ENCODE assay signal across 18 cellular contexts in the genomic region with DNA sequence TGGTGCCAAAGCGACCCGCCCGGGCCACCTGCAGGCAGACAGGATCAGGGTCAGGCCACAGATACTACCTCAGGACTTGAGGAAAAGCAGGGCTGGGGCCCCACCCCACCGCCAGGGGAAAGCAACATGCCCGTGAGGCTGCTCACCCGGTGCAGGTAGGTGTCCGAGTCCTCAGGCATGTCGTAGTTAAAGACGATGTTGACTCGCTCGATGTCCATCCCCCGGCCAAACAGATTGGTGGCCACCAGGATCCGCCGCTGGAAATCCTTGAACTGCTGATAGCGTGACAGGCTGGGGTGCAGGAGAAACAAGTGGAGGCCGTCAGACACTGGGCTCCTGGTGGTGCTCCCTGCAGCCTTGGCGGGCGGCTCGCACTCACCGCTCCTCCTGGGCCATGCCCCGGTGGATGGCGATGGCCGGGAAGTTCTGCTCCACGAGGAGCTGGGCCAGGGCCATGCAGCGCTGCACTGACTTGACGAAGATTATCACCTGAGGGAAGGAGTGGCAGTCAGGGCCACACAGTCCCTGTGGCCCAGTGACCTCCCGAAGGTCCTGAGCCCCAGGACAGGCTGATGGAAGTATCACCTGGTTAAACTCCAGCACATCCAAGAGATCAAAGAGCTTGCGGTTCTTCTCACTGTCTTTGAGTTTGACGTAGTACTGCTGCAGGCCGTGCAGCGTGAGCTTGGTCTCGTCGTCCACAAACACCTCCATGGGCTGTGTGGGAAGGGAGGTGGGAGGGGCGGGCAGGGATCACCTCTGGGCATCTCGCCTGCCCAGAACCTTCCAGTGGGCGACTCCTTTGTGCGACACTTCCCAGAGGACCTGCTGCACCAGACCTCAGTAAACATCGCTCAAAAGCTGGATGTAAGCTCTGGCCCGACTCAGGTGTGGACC. TPM values are rescaled to one million over a fixed set of nuclear protein-coding genes. Genes with fewer than 3 reads are reported as not detected.
DNase-seq lines count a peak whose midpoint lies in the region; ATAC-seq, FAIRE-seq and TF ChIP-seq lines count a peak whose summit lies in the region.
"Had no signal": no experiment of that assay in that cellular context is flagged by ENCODE, and none has a peak within 500 bp of the region (broad histone marks: within the 10 kb centered on the region; RNA-seq: fewer than 3 reads in every experiment).

No MANE protein-coding gene starts in this region.

- intact Hi-C loops in activated naive CD4-positive, alpha-beta T cell treated with anti-CD3 and anti-CD28 coated beads for 36 hours (cut with micrococcal nuclease): no loop called here
- intact Hi-C loops in PC-3 (cut with micrococcal nuclease): no loop called here

- no peak overlapping the region for H3K9ac ChIP-seq in PC-3 (ENCODE audit: low read length)

- H3K9me3 Mint-ChIP-seq in activated naive CD4-positive, alpha-beta T cell treated with anti-CD3 and anti-CD28 coated beads for 36 hours: peaks cover 1% of the 10 kb centered on the region
- H3K9me3 Mint-ChIP-seq in activated naive CD8-positive, alpha-beta T cell treated with anti-CD3 and anti-CD28 coated beads, Interleukin-2, amount 50 U/mL, for 24 hours: no peaks in the 10 kb centered on the region
- H3K9me3 Mint-ChIP-seq in stimulated activated memory B cell treated with anti-CD40 and anti-IgM and Interleukin-4, amounts not matched to agents 10 μg/mL and 1 μg/mL and 100 μg/mL, for 72 hours: no peaks in the 10 kb centered on the region
- H3K9me3 Mint-ChIP-seq: activated T-helper 2 cell treated with anti-CD3 and anti-CD28 coated beads, Interferon-gamma antibody, Interleukin-2, Interleukin-4, amounts not matched to agents 10 μg/mL and 5 μg/mL and 100 μg/mL, durations not matched to agents 14 hours and 24 hours and 36 hours had no signal

- peaks cover 30% of the 10 kb centered on the region for H3K4me1 Mint-ChIP-seq in activated naive CD4-positive, alpha-beta T cell treated with anti-CD3 and anti-CD28 coated beads for 36 hours (ENCODE audit: low read depth)
- peaks cover 40% of the 10 kb centered on the region for H3K4me1 Mint-ChIP-seq in activated naive CD8-positive, alpha-beta T cell treated with anti-CD3 and anti-CD28 coated beads, Interleukin-2, amount 50 U/mL, for 24 hours
- peaks cover 72% of the 10 kb centered on the region for H3K4me1 Mint-ChIP-seq in stimulated activated memory B cell treated with anti-CD40 and anti-IgM and Interleukin-4, amounts not matched to agents 10 μg/mL and 1 μg/mL and 100 μg/mL, for 72 hours

- peaks cover 35% of the 10 kb centered on the region for H3K79me2 ChIP-seq in PC-3 (ENCODE audit: low read length)

- no peak overlapping the region for H3K27ac ChIP-seq in PC-3 (ENCODE audit: low read length)
- H3K27ac ChIP-seq: upper lobe of right lung, WERI-Rb-1 had no signal

- H3K4me1 ChIP-seq in PC-3 (ENCODE audit: insufficient read depth, low read length): no peaks in the 10 kb centered on the region

- H3K4me3 Mint-ChIP-seq in activated naive CD4-positive, alpha-beta T cell treated with anti-CD3 and anti-CD28 coated beads for 36 hours: peak overlapping the region; percentile 45
- peak overlapping the region; percentile 48 for H3K4me3 Mint-ChIP-seq in activated naive CD8-positive, alpha-beta T cell treated with anti-CD3 and anti-CD28 coated beads, Interleukin-2, amount 50 U/mL, for 24 hours
- H3K4me3 Mint-ChIP-seq in stimulated activated memory B cell treated with anti-CD40 and anti-IgM and Interleukin-4, amounts not matched to agents 10 μg/mL and 1 μg/mL and 100 μg/mL, for 72 hours: peak overlapping the region; percentile 12

- ATAC-seq in PC-3 (no peak), HG03354 (IDR thresholded peaks at IDR 0.05; ENCODE audit: poor library complexity, severe bottlenecking, unreplicated experiment) (no peak), HG03095 (IDR thresholded peaks at IDR 0.05; ENCODE audit: unreplicated experiment) (no peak)
- peak; percentile 0 for ATAC-seq in activated naive CD8-positive, alpha-beta T cell treated with anti-CD3 and anti-CD28 coated beads, Interleukin-2, amount 50 U/mL, for 24 hours
- ATAC-seq in stimulated activated memory B cell treated with anti-CD40 and anti-IgM and Interleukin-4, amounts not matched to agents 10 μg/mL and 1 μg/mL and 100 μg/mL, for 72 hours: no peak

- H3K27ac Mint-ChIP-seq in activated naive CD4-positive, alpha-beta T cell treated with anti-CD3 and anti-CD28 coated beads for 36 hours: peak overlapping the region; percentile 83
- H3K27ac Mint-ChIP-seq in activated naive CD8-positive, alpha-beta T cell treated with anti-CD3 and anti-CD28 coated beads, Interleukin-2, amount 50 U/mL, for 24 hours: peak overlapping the region; percentile 86
- peak overlapping the region; percentile 68 for H3K27ac Mint-ChIP-seq in stimulated activated memory B cell treated with anti-CD40 and anti-IgM and Interleukin-4, amounts not matched to agents 10 μg/mL and 1 μg/mL and 100 μg/mL, for 72 hours

- H3K36me3 Mint-ChIP-seq in activated naive CD4-positive, alpha-beta T cell treated with anti-CD3 and anti-CD28 coated beads for 36 hours (ENCODE audit: low read depth): peaks cover 76% of the 10 kb centered on the region
- H3K36me3 Mint-ChIP-seq in activated naive CD8-positive, alpha-beta T cell treated with anti-CD3 and anti-CD28 coated beads, Interleukin-2, amount 50 U/mL, for 24 hours (ENCODE audit: low read depth): peaks cover 72% of the 10 kb centered on the region
- H3K36me3 Mint-ChIP-seq in stimulated activated memory B cell treated with anti-CD40 and anti-IgM and Interleukin-4, amounts not matched to agents 10 μg/mL and 1 μg/mL and 100 μg/mL, for 72 hours: peaks cover 88% of the 10 kb centered on the region

- H4K20me1 ChIP-seq in PC-3 (ENCODE audit: low read length): peaks cover 38% of the 10 kb centered on the region

- no peak overlapping the region for H2AFZ ChIP-seq in PC-3 (ENCODE audit: low read length)

- no peaks in the 10 kb centered on the region for H3K9me3 ChIP-seq in PC-3 (ENCODE audit: low read length)
- H3K9me3 ChIP-seq: mucosa of descending colon, upper lobe of right lung had no signal

- BruUV-seq in PC-3 (replicated peaks; lab: Mats Ljungman, UMichigan): TSS peak; percentile 44

- H3K27me3 ChIP-seq in PC-3 (ENCODE audit: low read length): no peaks in the 10 kb centered on the region
- H3K27me3 ChIP-seq: upper lobe of right lung had no signal

- H3K9me2 ChIP-seq in PC-3 (replicated peaks; ENCODE audit: low read length): no peaks in the 10 kb centered on the region

- H3K36me3 ChIP-seq in PC-3 (ENCODE audit: low read depth, low read length): peaks cover 87% of the 10 kb centered on the region

- peaks cover 23% of the 10 kb centered on the region for H3F3A ChIP-seq in PC-3 (ENCODE audit: low read length, unreplicated experiment)

- CTCF ChIA-PET in activated naive CD4-positive, alpha-beta T cell treated with anti-CD3 and anti-CD28 coated beads for 36 hours (lab: Charles Lee): interaction anchor here (8.9 kb wide), 1 partner anchor 47 kb away, joined by 100 read pairs; no protein-coding TSS in a partner anchor
- CTCF ChIA-PET in PC-3 (lab: Charles Lee): interaction anchor here (0.6 kb wide), 1 partner anchor 30 kb away, joined by 8 read pairs; no protein-coding TSS in a partner anchor

- no peaks in the 10 kb centered on the region for H3K27me3 Mint-ChIP-seq in activated naive CD4-positive, alpha-beta T cell treated with anti-CD3 and anti-CD28 coated beads for 36 hours (ENCODE audit: low read depth)
- no peaks in the 10 kb centered on the region for H3K27me3 Mint-ChIP-seq in activated naive CD8-positive, alpha-beta T cell treated with anti-CD3 and anti-CD28 coated beads, Interleukin-2, amount 50 U/mL, for 24 hours
- no peaks in the 10 kb centered on the region for H3K27me3 Mint-ChIP-seq in stimulated activated memory B cell treated with anti-CD40 and anti-IgM and Interleukin-4, amounts not matched to agents 10 μg/mL and 1 μg/mL and 100 μg/mL, for 72 hours

- H3K4me3 ChIP-seq in PC-3 (ENCODE audit: low read length): no peak overlapping the region
- H3K4me3 ChIP-seq: mucosa of descending colon, upper lobe of right lung had no signal

- no peak for FAIRE-seq in urothelium cell line (lab: Jason Lieb, UNC)
- FAIRE-seq: keratinocyte had no signal

- DNase-seq in activated naive CD4-positive, alpha-beta T cell treated with anti-CD3 and anti-CD28 coated beads for 36 hours: no peak
- DNase-seq in activated naive CD4-positive, alpha-beta T cell treated with anti-CD3 and anti-CD28 coated beads, Interleukin-2, amount 50 U/mL, for 16 hours: no peak
- DNase-seq in PC-3 (no peak), urothelium cell line (ENCODE audit: low spot score) (no peak)
- DNase-seq in activated naive CD8-positive, alpha-beta T cell treated with anti-CD3 and anti-CD28 coated beads, Interleukin-2, amount 50 U/mL, for 24 hours: peak; percentile 21
- DNase-seq: DMS79 treated with DMSO at 0.1 percent for 48 hours; NCI-H1694; NCI-H748 treated with DMSO at 0.1 percent for 48 hours; stimulated activated CD4-positive, alpha-beta T cell treated with anti-CD3 and anti-CD28 coated beads, Interleukin-1b, Interleukin-23, amount 100 ng/mL, for 48 hours; stimulated activated CD8-positive, alpha-beta memory T cell treated with anti-CD3 and anti-CD28 coated beads, Interleukin-4, amount 100 ng/mL, for 48 hours; upper lobe of right lung; WERI-Rb-1 had no signal

- no peak for TF ChIP-seq CTCF in PC-3 (conservative IDR thresholded peaks at IDR 0.05; ENCODE audit: low read depth, low read length)

- POLR2A ChIA-PET in PC-3 (lab: Charles Lee; ENCODE audit: unreplicated experiment): interaction anchor here (0.5 kb wide), 1 partner anchor 109 kb away, joined by 3 read pairs; a partner anchor contains a TSS

- no peak overlapping the region for H3K4me2 ChIP-seq in PC-3 (ENCODE audit: low read length)

RNA-seq across cellular contexts. Expression of a gene that starts 9.7 kb away (rescaled TPM):
- 100 to 1,000 TPM; 219 to 227 TPM for total RNA-seq in activated naive CD4-positive, alpha-beta T cell treated with anti-CD3 and anti-CD28 coated beads for 36 hours
- 308 and 311 TPM in 2 replicates for total RNA-seq in PC-3 (2014; rRNA removed)

RNA-seq across cellular contexts. Expression of a gene that starts 23.7 kb away (rescaled TPM):
- 100 to 1,000 TPM; 159 to 164 TPM for total RNA-seq in activated naive CD4-positive, alpha-beta T cell treated with anti-CD3 and anti-CD28 coated beads for 36 hours
- 186 and 238 TPM in 2 replicates for total RNA-seq in PC-3 (2014; rRNA removed)

RNA-seq across cellular contexts. Expression of a gene that starts 28.2 kb away (rescaled TPM):
- total RNA-seq in activated naive CD4-positive, alpha-beta T cell treated with anti-CD3 and anti-CD28 coated beads for 36 hours: 100 to 1,000 TPM; 173 to 187 TPM
- total RNA-seq in PC-3 (2014; rRNA removed): 105 and 120 TPM in 2 replicates
